In the genomic region with DNA sequence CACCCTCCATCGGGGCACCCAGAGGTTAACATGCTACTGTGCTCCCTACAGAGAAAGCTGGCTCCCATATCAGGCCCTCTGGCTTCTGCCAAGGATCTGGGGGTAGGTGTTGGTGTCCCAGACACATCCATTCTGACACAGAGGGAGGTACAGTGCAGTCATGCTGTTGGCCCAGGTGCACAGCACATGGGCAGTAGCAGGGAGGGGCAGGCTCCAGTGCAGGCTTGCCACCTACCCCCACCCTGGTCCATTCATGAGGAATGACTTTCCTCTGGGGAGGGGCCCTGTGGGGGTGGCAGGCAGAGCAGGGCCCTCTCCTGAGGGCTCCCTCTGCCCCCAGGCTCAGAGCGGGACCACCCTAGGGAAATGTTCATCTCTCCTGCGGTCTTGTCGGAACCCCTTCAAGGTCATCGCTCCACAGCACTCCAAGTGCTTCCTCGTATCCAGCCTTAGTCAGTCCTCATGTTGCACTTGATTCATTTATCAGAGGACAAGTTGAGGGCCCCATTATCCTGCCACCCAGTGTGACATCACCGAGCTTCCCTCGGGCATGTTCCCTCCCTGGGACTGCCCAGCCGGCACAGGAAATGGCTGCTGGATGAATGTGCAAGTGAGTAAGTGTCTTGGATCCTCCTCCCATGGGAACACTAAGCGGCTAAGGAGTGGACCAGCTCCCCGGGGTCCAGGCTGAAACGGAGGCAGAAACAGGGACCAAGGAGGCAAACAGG, we compare ENCODE assay signal across 1 cellular context.
A peak's percentile ranks its signal among the peaks of the same experiment; 100 is the strongest.
TF ChIP-seq lines count a peak whose summit lies in the region.

No MANE protein-coding gene starts in this region.

TF ChIP-seq in SK-N-SH, 30 proteins besides CTCF, POLR2A, EP300 and RAD21 (continued from another document):
- TF ChIP-seq REST (IDR thresholded peaks at IDR 0.05; ENCODE audit: low read depth, low read length), result peak; percentile 50; the same call in 1 of the 2 replicates
TF ChIP-seq in SK-N-SH: peak in this region for 13.
